ENCODE assay signal across 26 cellular contexts in the genomic region with DNA sequence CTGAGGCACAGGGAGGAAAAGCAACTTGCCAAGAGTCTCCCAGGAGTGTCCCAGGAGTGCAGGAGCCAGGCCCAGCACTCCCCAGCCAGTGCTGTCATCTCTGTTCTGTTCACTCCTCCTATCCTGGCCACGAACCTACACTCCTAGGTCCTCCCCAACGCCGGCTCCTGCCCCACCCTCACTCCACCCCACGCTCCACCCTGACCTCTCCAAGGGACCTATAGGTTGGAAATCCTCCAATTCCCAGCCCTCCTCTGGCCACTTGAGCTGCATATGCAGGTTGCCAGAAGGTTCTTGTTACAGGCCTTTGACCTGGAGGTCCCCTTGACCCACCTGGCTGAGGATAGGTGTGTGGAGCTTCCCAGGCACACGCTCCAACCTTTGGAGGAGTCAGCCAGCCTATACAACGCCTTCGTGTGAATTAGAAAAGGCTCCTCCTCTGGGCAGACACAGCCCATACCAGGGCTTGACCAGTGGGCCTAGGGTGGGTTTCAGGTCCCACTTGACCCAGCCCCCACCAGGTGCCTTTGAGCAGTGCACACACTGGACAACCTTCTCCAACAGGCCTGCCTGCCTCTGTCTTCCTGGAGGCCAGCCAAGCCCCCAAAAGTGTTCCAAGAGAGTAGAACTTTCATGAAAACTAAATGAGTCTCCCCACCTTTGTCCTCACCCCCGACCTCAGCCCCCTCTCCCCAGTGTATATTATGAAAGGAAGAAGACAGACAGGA.
DNase-seq lines count a peak whose midpoint lies in the region; ATAC-seq and TF ChIP-seq lines count a peak whose summit lies in the region.
"Had no signal": no experiment of that assay in that cellular context is flagged by ENCODE, and none has a peak within 500 bp of the region (broad histone marks: within the 10 kb centered on the region; RNA-seq: fewer than 3 reads in every experiment).

No MANE protein-coding gene starts in this region.

- no peak overlapping the region for H3K4me3 ChIP-seq in BLaER1
- H3K4me3 ChIP-seq: GM23248, lower lobe of right lung, suprapubic skin, upper lobe of right lung had no signal

- peak overlapping the region in 4 of 5 experiments; percentile 9 to 92 (median 71) for H3K27ac Mint-ChIP-seq in brain
- H3K27ac Mint-ChIP-seq in natural killer cell treated with Interleukin-12 subunit alpha and Interleukin-12 subunit beta and Interleukin-15 and Interleukin-18, amount 100 ng/mL, for 72 hours: no peak overlapping the region
- H3K27ac Mint-ChIP-seq: activated naive CD4-positive, alpha-beta T cell treated with anti-CD3 and anti-CD28 coated beads for 36 hours; progenitor cell of endocrine pancreas; WTC11 had no signal

- H3K9me3 Mint-ChIP-seq in brain: peaks cover 0 to 5% (median 0%) of the 10 kb centered on the region in 5 experiments
- no peaks in the 10 kb centered on the region for H3K9me3 Mint-ChIP-seq in natural killer cell treated with Interleukin-12 subunit alpha and Interleukin-12 subunit beta and Interleukin-15 and Interleukin-18, amount 100 ng/mL, for 72 hours
- H3K9me3 Mint-ChIP-seq: activated naive CD4-positive, alpha-beta T cell treated with anti-CD3 and anti-CD28 coated beads for 36 hours; neural crest cell; stimulated activated naive B cell treated with anti-CD40 and anti-IgM and Interleukin-4, amounts not matched to agents 10 μg/mL and 1 μg/mL and 100 μg/mL, for 72 hours; WTC11 had no signal

- ATAC-seq in natural killer cell treated with Interleukin-12 subunit alpha and Interleukin-12 subunit beta and Interleukin-15 and Interleukin-18, amount 100 ng/mL, for 72 hours: no peak
- no peak for ATAC-seq in GM19035 (IDR thresholded peaks at IDR 0.05; ENCODE audit: unreplicated experiment)
- ATAC-seq: PC-3, sciatic nerve had no signal

- peaks cover 70% of the 10 kb centered on the region for H3K4me1 ChIP-seq in BLaER1

- peaks cover 52% of the 10 kb centered on the region for H4K20me1 ChIP-seq in BLaER1

- H3K9ac ChIP-seq in BLaER1: no peak overlapping the region
- H3K9ac ChIP-seq: GM23248 had no signal

- no peak overlapping the region for H3K27ac ChIP-seq in BLaER1
- H3K27ac ChIP-seq: C4-2B, epithelial cell of prostate, GM23248, lower lobe of right lung, suprapubic skin, upper lobe of right lung had no signal

- peak; percentile 86 for DNase-seq in HT-29 (ENCODE audit: low spot score)
- DNase-seq in natural killer cell treated with Interleukin-12 subunit alpha and Interleukin-12 subunit beta and Interleukin-15 and Interleukin-18, amount 100 ng/mL, for 72 hours (ENCODE audit: low spot score): peak; percentile 49
- DNase-seq in activated CD4-positive, alpha-beta T cell treated with anti-CD3 and anti-CD28 coated beads for 4 hours: no peak
- DNase-seq in activated CD8-positive, alpha-beta memory T cell treated with anti-CD3 and anti-CD28 coated beads for 24 hours: no peak
- no peak for DNase-seq in NCI-H69 (lab: John Stamatoyannopoulos, UW)
- DNase-seq: activated CD4-positive, alpha-beta T cell treated with anti-CD3 and anti-CD28 coated beads, Interleukin-2, amount 50 U/mL, for 4 hours; amniotic stem cell; effector CD8-positive, alpha-beta T cell; glutamatergic neuron; lower lobe of right lung; PC-3; T1000; upper lobe of right lung had no signal

- H3K9me3 ChIP-seq in BLaER1: no peaks in the 10 kb centered on the region
- H3K9me3 ChIP-seq: lower lobe of right lung, suprapubic skin, upper lobe of right lung had no signal

- peaks cover 47% of the 10 kb centered on the region for H3K27me3 ChIP-seq in BLaER1
- H3K27me3 ChIP-seq: suprapubic skin, upper lobe of right lung had no signal

- no peaks in the 10 kb centered on the region for H3K36me3 ChIP-seq in BLaER1
- H3K36me3 ChIP-seq: lower lobe of right lung, suprapubic skin, upper lobe of right lung had no signal

- peak overlapping the region; percentile 86 for H3K4me2 ChIP-seq in BLaER1

- peaks cover 97% of the 10 kb centered on the region for H3K4me1 Mint-ChIP-seq in brain
- H3K4me1 Mint-ChIP-seq in natural killer cell treated with Interleukin-12 subunit alpha and Interleukin-12 subunit beta and Interleukin-15 and Interleukin-18, amount 100 ng/mL, for 72 hours (ENCODE audit: low read depth in 2 of 2): peaks cover 45 to 48% of the 10 kb centered on the region in 2 donors

- peak overlapping the region in 1 of 5 experiments; percentile 19 for H3K4me3 Mint-ChIP-seq in brain
- H3K4me3 Mint-ChIP-seq in natural killer cell treated with Interleukin-12 subunit alpha and Interleukin-12 subunit beta and Interleukin-15 and Interleukin-18, amount 100 ng/mL, for 72 hours: no peak overlapping the region
- H3K4me3 Mint-ChIP-seq: activated naive CD4-positive, alpha-beta T cell treated with anti-CD3 and anti-CD28 coated beads for 36 hours; neural crest cell; WTC11 had no signal

- no peak for TF ChIP-seq CTCF in brain (conservative IDR thresholded peaks at IDR 0.05)

- peaks cover 14% of the 10 kb centered on the region for H3K27me3 Mint-ChIP-seq in brain
- H3K27me3 Mint-ChIP-seq in natural killer cell treated with Interleukin-12 subunit alpha and Interleukin-12 subunit beta and Interleukin-15 and Interleukin-18, amount 100 ng/mL, for 72 hours: peaks cover 32 to 39% of the 10 kb centered on the region in 2 donors

- H3K36me3 Mint-ChIP-seq in brain: no peaks in the 10 kb centered on the region
- H3K36me3 Mint-ChIP-seq in natural killer cell treated with Interleukin-12 subunit alpha and Interleukin-12 subunit beta and Interleukin-15 and Interleukin-18, amount 100 ng/mL, for 72 hours: no peaks in the 10 kb centered on the region
- H3K36me3 Mint-ChIP-seq: stimulated activated naive B cell treated with anti-CD40 and anti-IgM and Interleukin-4, amounts not matched to agents 10 μg/mL and 1 μg/mL and 100 μg/mL, for 72 hours; WTC11 had no signal

Comparison
In these comparisons a context has a peak if more than half of its experiments do, and no peak if none do; other contexts are left out.
1. DNase-seq: peak in HT-29 (single experiment) and natural killer cell treated with Interleukin-12 subunit alpha and Interleukin-12 subunit beta and Interleukin-15 and Interleukin-18, amount 100 ng/mL, for 72 hours (single experiment); none in activated CD4-positive, alpha-beta T cell treated with anti-CD3 and anti-CD28 coated beads for 4 hours (0 of 2), activated CD8-positive, alpha-beta memory T cell treated with anti-CD3 and anti-CD28 coated beads for 24 hours (single experiment) and NCI-H69 (single experiment).
2. H3K27ac Mint-ChIP-seq: peak in brain (4 of 5); none in natural killer cell treated with Interleukin-12 subunit alpha and Interleukin-12 subunit beta and Interleukin-15 and Interleukin-18, amount 100 ng/mL, for 72 hours (0 of 2).